In the genomic region with DNA sequence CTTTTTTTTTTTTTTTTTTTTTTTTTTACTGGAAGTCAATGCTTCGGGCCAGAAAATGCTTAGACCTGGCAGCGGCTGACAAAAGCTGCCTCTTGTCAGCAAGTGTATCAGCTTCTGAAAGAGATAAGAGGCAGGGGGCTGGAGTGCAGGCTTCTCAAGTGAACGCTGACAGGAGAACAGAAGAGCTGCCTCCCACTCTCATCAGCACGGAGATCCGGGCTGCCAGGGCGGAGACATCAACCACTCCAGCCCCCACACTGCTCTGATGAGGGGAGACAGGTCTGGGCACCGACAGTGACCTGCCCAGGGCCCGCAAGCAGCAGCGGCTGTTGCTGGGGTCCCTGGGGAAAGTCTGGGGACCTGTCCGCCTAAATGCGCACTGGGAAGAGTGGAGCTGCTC, we compare ENCODE assay signal across 1 cellular context.
TF ChIP-seq lines count a peak whose summit lies in the region.

No MANE protein-coding gene starts in this region.

TF ChIP-seq in WTC11, 78 proteins besides CTCF, POLR2A, EP300 and RAD21 (continued from another document):
- TF ChIP-seq, protein P1, sequence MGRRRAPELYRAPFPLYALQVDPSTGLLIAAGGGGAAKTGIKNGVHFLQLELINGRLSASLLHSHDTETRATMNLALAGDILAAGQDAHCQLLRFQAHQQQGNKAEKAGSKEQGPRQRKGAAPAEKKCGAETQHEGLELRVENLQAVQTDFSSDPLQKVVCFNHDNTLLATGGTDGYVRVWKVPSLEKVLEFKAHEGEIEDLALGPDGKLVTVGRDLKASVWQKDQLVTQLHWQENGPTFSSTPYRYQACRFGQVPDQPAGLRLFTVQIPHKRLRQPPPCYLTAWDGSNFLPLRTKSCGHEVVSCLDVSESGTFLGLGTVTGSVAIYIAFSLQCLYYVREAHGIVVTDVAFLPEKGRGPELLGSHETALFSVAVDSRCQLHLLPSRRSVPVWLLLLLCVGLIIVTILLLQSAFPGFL (CRISPR knock-in tag; IDR thresholded peaks at IDR 0.05; ENCODE audit: borderline replicate concordance) = no peak
- no peak for TF ChIP-seq KAT7 (CRISPR knock-in tag; IDR thresholded peaks at IDR 0.05; ENCODE audit: borderline replicate concordance)
- no peak for TF ChIP-seq NR1H2 (CRISPR knock-in tag; IDR thresholded peaks at IDR 0.05)
- TF ChIP-seq IRF2 (CRISPR knock-in tag; IDR thresholded peaks at IDR 0.05; ENCODE audit: borderline replicate concordance, low read depth) = no peak
- no peak for TF ChIP-seq ZBTB21 (CRISPR knock-in tag; IDR thresholded peaks at IDR 0.05; ENCODE audit: borderline replicate concordance)
- TF ChIP-seq CREM (CRISPR knock-in tag; IDR thresholded peaks at IDR 0.05) = no peak
- TF ChIP-seq NFYB (CRISPR knock-in tag; conservative IDR thresholded peaks at IDR 0.05; ENCODE audit: low read depth) = no peak
- TF ChIP-seq, protein P2, sequence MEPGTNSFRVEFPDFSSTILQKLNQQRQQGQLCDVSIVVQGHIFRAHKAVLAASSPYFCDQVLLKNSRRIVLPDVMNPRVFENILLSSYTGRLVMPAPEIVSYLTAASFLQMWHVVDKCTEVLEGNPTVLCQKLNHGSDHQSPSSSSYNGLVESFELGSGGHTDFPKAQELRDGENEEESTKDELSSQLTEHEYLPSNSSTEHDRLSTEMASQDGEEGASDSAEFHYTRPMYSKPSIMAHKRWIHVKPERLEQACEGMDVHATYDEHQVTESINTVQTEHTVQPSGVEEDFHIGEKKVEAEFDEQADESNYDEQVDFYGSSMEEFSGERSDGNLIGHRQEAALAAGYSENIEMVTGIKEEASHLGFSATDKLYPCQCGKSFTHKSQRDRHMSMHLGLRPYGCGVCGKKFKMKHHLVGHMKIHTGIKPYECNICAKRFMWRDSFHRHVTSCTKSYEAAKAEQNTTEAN (CRISPR knock-in tag; IDR thresholded peaks at IDR 0.05) = no peak
